Comparison of ENCODE assay signal across 18 cellular contexts in genomic region chr6:45455408-45455807, GRCh38.
DNase-seq lines count a peak whose midpoint lies in the region; ATAC-seq, FAIRE-seq and TF ChIP-seq lines count a peak whose summit lies in the region.
"Had no signal": no experiment of that assay in that cellular context is flagged by ENCODE, and none has a peak within 500 bp of the region (broad histone marks: within the 10 kb centered on the region; RNA-seq: fewer than 3 reads in every experiment).

No MANE protein-coding gene starts in this region.

- no peak overlapping the region for H4K5ac ChIP-seq in H1 (ENCODE audit: insufficient read length, low read depth, low read length)

- 0 out of 2 replicates have a peak, but pooled peaks cover 1% of the 10 kb centered on the region for H3K23me2 ChIP-seq in H1 (ENCODE audit: low read depth, low read length)

- peaks cover 57% of the 10 kb centered on the region for H3K36me3 ChIP-seq in KOPT-K1 (ENCODE audit: insufficient read depth, low read length)
- peaks cover 56% of the 10 kb centered on the region for H3K36me3 ChIP-seq in SJSA1
- no peaks in the 10 kb centered on the region for H3K36me3 ChIP-seq in H1 (ENCODE audit: control insufficient read depth in 2 of 4, insufficient read depth in 4 of 4, low read length in 3 of 4)
- H3K36me3 ChIP-seq in smooth muscle cell (ENCODE audit: low read depth): peaks cover 6% of the 10 kb centered on the region
- H3K36me3 ChIP-seq in upper lobe of left lung: no peaks in the 10 kb centered on the region

- H3K27me3 ChIP-seq in SJSA1 (replicated peaks): no peaks in the 10 kb centered on the region
- H3K27me3 ChIP-seq in H1 (replicated peaks in 1 of 4; ENCODE audit: control insufficient read depth in 3 of 4, extremely low read depth in 1 of 4, insufficient read depth in 3 of 4, low read length in 3 of 4): no peaks in the 10 kb centered on the region
- no peaks in the 10 kb centered on the region for H3K27me3 ChIP-seq in smooth muscle cell (ENCODE audit: low read depth)
- H3K27me3 ChIP-seq in upper lobe of left lung: no peaks in the 10 kb centered on the region

- no peak overlapping the region for H2BK120ac ChIP-seq in H1 (replicated peaks; ENCODE audit: low read depth, low read length)

- POLR2A ChIA-PET in H1 (lab: Charles Lee; ENCODE audit: partially characterized antibody): no interaction called here

- no peak for ATAC-seq in upper lobe of left lung (ENCODE audit: low FRiP score in 2 of 2)

- H3K9me3 ChIP-seq in KOPT-K1 (ENCODE audit: insufficient read depth, low read length, poor library complexity, severe bottlenecking): no peaks in the 10 kb centered on the region
- H3K9me3 ChIP-seq in SJSA1 (replicated peaks): no peaks in the 10 kb centered on the region
- H3K9me3 ChIP-seq in H1 (ENCODE audit: insufficient read depth in 2 of 2, low read depth in 1 of 2, low read length in 1 of 2): no peaks in the 10 kb centered on the region
- no peaks in the 10 kb centered on the region for H3K9me3 ChIP-seq in smooth muscle cell (replicated peaks; ENCODE audit: low read depth)
- no peaks in the 10 kb centered on the region for H3K9me3 ChIP-seq in upper lobe of left lung

- H4K8ac ChIP-seq in H1 (ENCODE audit: extremely low read depth, insufficient read depth, low read length): no peak overlapping the region

- no peak overlapping the region for H3K18ac ChIP-seq in H1 (ENCODE audit: extremely low read depth, low read length)

- WGBS in H1 (ENCODE audit: extremely low coverage in 1 of 2, insufficient coverage in 1 of 2, insufficient read length in 1 of 2, insufficient replicate concordance in 2 of 2, low coverage in 1 of 2, low lambda C conversion rate in 2 of 2, missing lambda C conversion rate in 1 of 2), 2 experiments: 94% methylated on average over 6 of the region's 6 CpGs; no CpG with 5 or more reads in 1 of the 2 experiments
- 59% methylated on average over 6 of the region's 6 CpGs for WGBS in smooth muscle cell (ENCODE audit: low lambda C conversion rate)
- WGBS in upper lobe of left lung, 2 donors: 70% methylated on average over 6 of the region's 6 CpGs

- H2AK5ac ChIP-seq in H1 (ENCODE audit: low read depth, low read length): no peak overlapping the region

- TF ChIP-seq POLR2A in H1 (IDR thresholded peaks at IDR 0.05; ENCODE audit: control extremely low read depth in 1 of 2, low read depth in 2 of 2, low read length in 2 of 2): no peak
- TF ChIP-seq POLR2A in upper lobe of left lung (IDR thresholded peaks at IDR 0.05): no peak

- H3K23ac ChIP-seq in H1 (ENCODE audit: insufficient read length): no peak overlapping the region

- H3K4me3 ChIP-seq in SJSA1 (no peak overlapping the region), H1 (ENCODE audit: extremely low read depth in 1 of 4, insufficient read depth in 2 of 4, low read depth in 3 of 4, low read length in 4 of 4) (no peak overlapping the region), smooth muscle cell (no peak overlapping the region), upper lobe of left lung (no peak overlapping the region)

- H3K14ac ChIP-seq in H1 (ENCODE audit: insufficient read length): no peak overlapping the region

- no peak overlapping the region for H3K4me2 ChIP-seq in H1 (ENCODE audit: insufficient read depth in 1 of 2, low read depth in 2 of 2, low read length in 2 of 2)
- H3K4me2 ChIP-seq in smooth muscle cell: peak overlapping the region; percentile 65

- TF ChIP-seq EP300 in H1 (IDR thresholded peaks at IDR 0.05; ENCODE audit: borderline replicate concordance in 1 of 2, low read depth in 2 of 2, low read length in 2 of 2) (no peak), upper lobe of left lung (IDR thresholded peaks at IDR 0.05) (no peak)

- H3K4ac ChIP-seq in H1 (replicated peaks; ENCODE audit: insufficient read length, low read depth, low read length): no peak overlapping the region

- H2BK5ac ChIP-seq in H1 (ENCODE audit: low read depth, low read length): no peak overlapping the region

- no peak for TF ChIP-seq RAD21 in H1 (IDR thresholded peaks at IDR 0.05 in 1 of 2, conservative IDR thresholded peaks at IDR 0.05 in 1 of 2; ENCODE audit: low read depth in 2 of 2, low read length in 2 of 2)

- H2AFZ ChIP-seq in H1 (ENCODE audit: low read length) (peak overlapping the region; percentile 78; the same call in 1 of the 2 replicates), smooth muscle cell (ENCODE audit: low read depth) (no peak overlapping the region)

- DNase-seq in SJSA1 (ENCODE audit: low read depth in 1 of 2, low spot score in 2 of 2) (no peak), H1 (ENCODE audit: low read depth in 1 of 2, low spot score in 2 of 2) (no peak), smooth muscle cell (lab: John Stamatoyannopoulos, UW; ENCODE audit: unreplicated experiment) (no peak), EL (no peak), upper lobe of left lung (no peak), NCI-H2107 (lab: John Stamatoyannopoulos, UW) (no peak)
- no peak for DNase-seq in activated CD4-positive, alpha-beta T cell treated with anti-CD3 and anti-CD28 coated beads, Interleukin-2, amount 50 U/mL, for 1 hour
- DNase-seq: C1 segment of cervical spinal cord; Calu3; CD4-positive, alpha-beta memory T cell; COR-L47; DMS53; DMS79 treated with DMSO at 0.1 percent for 48 hours; GOT3; H7; HCEC 1CT had no signal

- H2BK12ac ChIP-seq in H1 (ENCODE audit: low read depth, low read length): no peak overlapping the region

- H3K9ac ChIP-seq in H1 (replicated peaks in 1 of 4; ENCODE audit: extremely low read depth in 1 of 4, low read depth in 3 of 4, low read length in 3 of 4): no peak overlapping the region; a peak in 1 of 7 replicates
- no peak overlapping the region for H3K9ac ChIP-seq in smooth muscle cell (ENCODE audit: low read depth)

- peaks cover 17% of the 10 kb centered on the region for H3F3A ChIP-seq in smooth muscle cell (ENCODE audit: low read depth)

- FAIRE-seq in H1 (lab: Jason Lieb, UNC): no peak
- FAIRE-seq: GM12892 had no signal

- H3K79me1 ChIP-seq in H1 (ENCODE audit: low read depth, low read length): no peaks in the 10 kb centered on the region

- no peak overlapping the region for H4K91ac ChIP-seq in H1 (replicated peaks; ENCODE audit: insufficient read length, low read length)

- no peak overlapping the region for H2BK20ac ChIP-seq in H1 (ENCODE audit: low read length)

- no peak overlapping the region for H2BK15ac ChIP-seq in H1 (ENCODE audit: low read length)

- no peaks in the 10 kb centered on the region for H4K20me1 ChIP-seq in H1 (replicated peaks in 1 of 2; ENCODE audit: control insufficient read depth in 1 of 2, insufficient read depth in 2 of 2, low read length in 2 of 2)
- H4K20me1 ChIP-seq in smooth muscle cell (ENCODE audit: low read depth): no peaks in the 10 kb centered on the region

- H3K56ac ChIP-seq in H1 (replicated peaks; ENCODE audit: insufficient read length, low read depth, low read length): no peak overlapping the region

- H3K4me1 ChIP-seq in SJSA1 (replicated peaks) (peaks cover 33% of the 10 kb centered on the region), H1 (replicated peaks in 1 of 4; ENCODE audit: control insufficient read depth in 3 of 4, insufficient read depth in 4 of 4, low read length in 3 of 4) (no peaks in the 10 kb centered on the region), smooth muscle cell (ENCODE audit: low read depth) (peaks cover 9% of the 10 kb centered on the region), upper lobe of left lung (peaks cover 7 to 11% (median 8%) of the 10 kb centered on the region in 4 donors)

- H3K27ac ChIP-seq in KOPT-K1 (ENCODE audit: low read depth, low read length, poor library complexity, severe bottlenecking) (peak overlapping the region; percentile 24), SJSA1 (peak overlapping the region; percentile 60), H1 (ENCODE audit: low read depth, low read length) (no peak overlapping the region), smooth muscle cell (ENCODE audit: low read depth) (peak overlapping the region; percentile 61), upper lobe of left lung (no peak overlapping the region)

- TF ChIP-seq CTCF in H1 (IDR thresholded peaks at IDR 0.05; ENCODE audit: control extremely low read depth in 1 of 3, insufficient read depth in 1 of 3, low read depth in 1 of 3, low read length in 3 of 3): no peak
- TF ChIP-seq CTCF in smooth muscle cell (IDR thresholded peaks at IDR 0.05; ENCODE audit: borderline replicate concordance, insufficient read depth, poor library complexity, severe bottlenecking): no peak
- no peak for TF ChIP-seq CTCF in upper lobe of left lung (IDR thresholded peaks at IDR 0.05)

- CTCF ChIA-PET in H1 (lab: Charles Lee; ENCODE audit: partially characterized antibody): interaction anchor here (0.6 kb wide), 1 partner anchor 9 kb away, joined by 3 read pairs; no protein-coding TSS in a partner anchor

- H3K79me2 ChIP-seq in H1 (ENCODE audit: control insufficient read depth in 1 of 2, insufficient read depth in 2 of 2, low read length in 2 of 2): no peaks in the 10 kb centered on the region
- H3K79me2 ChIP-seq in smooth muscle cell (ENCODE audit: low read depth): peaks cover 17% of the 10 kb centered on the region

TF ChIP-seq in H1, 55 proteins besides CTCF, POLR2A, EP300 and RAD21 (continues in another document):
- TF ChIP-seq ATF2 (IDR thresholded peaks at IDR 0.05; ENCODE audit: low read length) (no peak), TAF1 (IDR thresholded peaks at IDR 0.05; ENCODE audit: low read depth, low read length) (no peak), SP2 (IDR thresholded peaks at IDR 0.05; ENCODE audit: low read length) (no peak), EZH2 (IDR thresholded peaks at IDR 0.05; ENCODE audit: low read depth, low read length, severe bottlenecking) (no peak), CREB1 (IDR thresholded peaks at IDR 0.05) (no peak), NRF1 (IDR thresholded peaks at IDR 0.05; ENCODE audit: low read depth, low read length) (no peak), GTF2F1 (IDR thresholded peaks at IDR 0.05; ENCODE audit: borderline replicate concordance, low read depth, low read length) (no peak), BRCA1 (IDR thresholded peaks at IDR 0.05; ENCODE audit: low read depth, low read length) (no peak)

Comparison
In these comparisons a context has a peak if more than half of its experiments do, and no peak if none do; other contexts are left out.
1. H3K27ac ChIP-seq: peak in KOPT-K1 (single experiment), SJSA1 (single experiment) and smooth muscle cell (single experiment); none in H1 (single experiment) and upper lobe of left lung (0 of 4).